In the genomic region with DNA sequence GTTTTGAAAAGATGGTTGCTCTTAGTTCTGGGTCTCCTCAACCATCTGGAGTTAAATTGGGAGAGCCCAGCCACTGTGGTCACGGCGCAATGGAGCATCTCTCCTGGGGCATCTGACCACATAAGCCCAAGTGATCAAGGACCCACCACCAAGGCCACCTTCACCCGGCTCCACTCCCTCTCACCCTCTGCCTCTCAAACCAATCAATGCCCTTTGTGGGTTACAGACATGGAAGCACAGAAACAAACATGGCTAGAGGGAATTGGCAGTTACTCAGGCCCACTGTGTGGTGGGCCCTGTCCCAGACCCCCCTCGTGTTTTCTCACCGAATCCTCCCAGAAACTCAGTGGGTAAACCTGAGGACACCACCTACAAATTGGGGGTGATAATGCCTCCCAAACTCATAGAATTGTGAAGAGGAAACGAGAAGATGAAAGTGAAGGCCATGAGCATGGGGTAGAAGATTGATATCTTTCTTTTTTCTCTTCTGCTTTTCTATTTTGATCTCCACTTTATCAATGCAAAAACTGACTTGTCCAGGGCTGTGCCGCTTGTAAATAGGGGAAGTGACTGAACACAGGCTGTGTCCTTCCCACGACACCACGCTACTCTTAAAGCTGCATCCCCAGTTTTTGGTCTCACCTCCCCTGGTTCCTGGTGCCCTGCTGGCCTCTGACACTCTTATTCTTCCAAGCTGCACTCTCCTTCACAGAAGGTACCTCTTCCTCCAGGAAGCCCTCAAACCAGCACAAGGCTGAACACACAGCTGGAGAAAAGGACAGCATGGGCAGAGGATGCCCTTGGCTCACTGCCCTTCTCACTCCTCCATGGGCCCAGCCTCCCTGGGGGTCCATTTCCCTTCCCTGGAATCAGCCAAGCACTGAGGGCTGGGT, we compare ENCODE assay signal across 8 cellular contexts. TPM values are rescaled to one million over a fixed set of nuclear protein-coding genes. Genes with fewer than 3 reads are reported as not detected.
DNase-seq lines count a peak whose midpoint lies in the region; ATAC-seq, FAIRE-seq and TF ChIP-seq lines count a peak whose summit lies in the region.
"Had no signal": no experiment of that assay in that cellular context is flagged by ENCODE, and none has a peak within 500 bp of the region (broad histone marks: within the 10 kb centered on the region; RNA-seq: fewer than 3 reads in every experiment).

No MANE protein-coding gene starts in this region.

- peak overlapping the region; percentile 24 for H3K27ac Mint-ChIP-seq in activated T-helper 17 cell treated with anti-CD3 and anti-CD28 coated beads, Interleukin-2, amount 50 U/mL, for 72 hours

- 78% methylated on average over 9 of the region's 9 CpGs for WGBS in upper lobe of left lung, 2 donors

- no peak for FAIRE-seq in D721Med (lab: Jason Lieb, UNC)

- no peaks in the 10 kb centered on the region for H3K9me3 ChIP-seq in upper lobe of left lung

- H3K4me3 ChIP-seq in upper lobe of left lung, result no peak overlapping the region
- H3K4me3 ChIP-seq: skin epidermis had no signal

- TF ChIP-seq EP300 in upper lobe of left lung (IDR thresholded peaks at IDR 0.05), result no peak

- peak overlapping the region in 3 of 4 donors; percentile 8 to 49 (median 40) for H3K27ac ChIP-seq in upper lobe of left lung

- H3K9me3 Mint-ChIP-seq in activated T-helper 17 cell treated with anti-CD3 and anti-CD28 coated beads, Interleukin-2, amount 50 U/mL, for 72 hours, result no peaks in the 10 kb centered on the region

- no peaks in the 10 kb centered on the region for H3K27me3 ChIP-seq in upper lobe of left lung

- no peaks in the 10 kb centered on the region for H3K4me1 Mint-ChIP-seq in activated T-helper 17 cell treated with anti-CD3 and anti-CD28 coated beads, Interleukin-2, amount 50 U/mL, for 72 hours

- no peak for TF ChIP-seq POLR2A in upper lobe of left lung (IDR thresholded peaks at IDR 0.05)

- H3K36me3 ChIP-seq in upper lobe of left lung, result no peaks in the 10 kb centered on the region

- no peaks in the 10 kb centered on the region for H3K36me3 Mint-ChIP-seq in activated T-helper 17 cell treated with anti-CD3 and anti-CD28 coated beads, Interleukin-2, amount 50 U/mL, for 72 hours (ENCODE audit: low read depth)

- H3K27me3 Mint-ChIP-seq in activated T-helper 17 cell treated with anti-CD3 and anti-CD28 coated beads, Interleukin-2, amount 50 U/mL, for 72 hours, result peaks cover 7% of the 10 kb centered on the region

- TF ChIP-seq CTCF in upper lobe of left lung (IDR thresholded peaks at IDR 0.05), result no peak
- TF ChIP-seq CTCF in D721Med (IDR thresholded peaks at IDR 0.05; ENCODE audit: insufficient read depth, missing control alignments), result no peak

- no peak overlapping the region for H3K4me3 Mint-ChIP-seq in activated T-helper 17 cell treated with anti-CD3 and anti-CD28 coated beads, Interleukin-2, amount 50 U/mL, for 72 hours

- DNase-seq in upper lobe of left lung, result no peak
- no peak for DNase-seq in HCEC 1CT
- no peak for DNase-seq in D721Med (ENCODE audit: insufficient read length, low spot score)
- no peak for DNase-seq in pons (ENCODE audit: low spot score)

- peaks cover 25 to 38% (median 33%) of the 10 kb centered on the region in 4 donors for H3K4me1 ChIP-seq in upper lobe of left lung

- ATAC-seq in GM19438 (IDR thresholded peaks at IDR 0.05; ENCODE audit: low read depth, unreplicated experiment), result peak; percentile 75
- peak; percentile 87 for ATAC-seq in HG03135 (IDR thresholded peaks at IDR 0.05; ENCODE audit: unreplicated experiment)
- no peak for ATAC-seq in activated T-helper 17 cell treated with anti-CD3 and anti-CD28 coated beads, Interleukin-2, amount 50 U/mL, for 72 hours (replicated peaks)
- peak; percentile 56 to 70 for ATAC-seq in upper lobe of left lung (ENCODE audit: low FRiP score in 2 of 2)

RNA-seq across cellular contexts. Expression of gene IRAG1, which starts 52.0 kb away (rescaled TPM):
- total RNA-seq in activated T-helper 17 cell treated with anti-CD3 and anti-CD28 coated beads, Interleukin-2, amount 50 U/mL, for 72 hours, result under 1 TPM in 1 of 2 donors, not detected in 1; 0.13 TPM
- total RNA-seq in upper lobe of left lung, result 10 to 100 TPM in 1 of 6 donors, 1 to 10 TPM in 5; 2.4 to 16.3 (median 7.5) TPM
